In the genomic region with DNA sequence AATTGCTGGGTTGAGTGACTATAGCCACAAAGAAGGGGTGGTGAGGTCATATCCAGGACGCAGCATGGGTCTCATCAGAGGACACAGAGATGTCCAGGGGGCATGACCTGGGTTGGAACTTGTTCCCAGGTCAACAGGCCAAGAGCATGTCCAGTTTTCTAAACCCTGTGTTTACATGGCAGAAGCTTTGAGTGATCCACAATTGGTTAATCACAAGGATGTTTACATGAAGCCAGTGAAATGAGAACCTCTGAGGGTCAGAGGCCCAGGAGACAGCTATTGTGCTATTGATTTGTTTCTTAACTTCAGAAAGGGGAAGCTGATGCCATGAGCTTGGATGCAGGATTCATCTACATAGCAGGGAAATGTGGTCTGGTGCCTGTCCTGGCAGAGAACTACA, we compare ENCODE assay signal across 1 cellular context.
TF ChIP-seq lines count a peak whose summit lies in the region.

No MANE protein-coding gene starts in this region.

TF ChIP-seq in HepG2, 621 proteins besides CTCF, POLR2A, EP300 and RAD21 (continued from another document and continues in another):
- no peak for TF ChIP-seq ZBTB7B (CRISPR knock-in tag; IDR thresholded peaks at IDR 0.05)
- TF ChIP-seq ATRX (CRISPR knock-in tag; IDR thresholded peaks at IDR 0.05; ENCODE audit: borderline replicate concordance), result no peak
- TF ChIP-seq NBN (conservative IDR thresholded peaks at IDR 0.05), result no peak
- TF ChIP-seq ZNF776 (CRISPR knock-in tag; IDR thresholded peaks at IDR 0.05), result no peak
- TF ChIP-seq, protein P1, sequence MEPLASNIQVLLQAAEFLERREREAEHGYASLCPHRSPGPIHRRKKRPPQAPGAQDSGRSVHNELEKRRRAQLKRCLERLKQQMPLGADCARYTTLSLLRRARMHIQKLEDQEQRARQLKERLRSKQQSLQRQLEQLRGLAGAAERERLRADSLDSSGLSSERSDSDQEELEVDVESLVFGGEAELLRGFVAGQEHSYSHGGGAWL (CRISPR knock-in tag; IDR thresholded peaks at IDR 0.05), result no peak
- TF ChIP-seq ZKSCAN8 (CRISPR knock-in tag; IDR thresholded peaks at IDR 0.05; ENCODE audit: borderline replicate concordance), result peak; percentile 39; the same call in 1 of the 2 replicates
- TF ChIP-seq RFXANK (CRISPR knock-in tag; IDR thresholded peaks at IDR 0.05), result no peak
- TF ChIP-seq, protein P2, sequence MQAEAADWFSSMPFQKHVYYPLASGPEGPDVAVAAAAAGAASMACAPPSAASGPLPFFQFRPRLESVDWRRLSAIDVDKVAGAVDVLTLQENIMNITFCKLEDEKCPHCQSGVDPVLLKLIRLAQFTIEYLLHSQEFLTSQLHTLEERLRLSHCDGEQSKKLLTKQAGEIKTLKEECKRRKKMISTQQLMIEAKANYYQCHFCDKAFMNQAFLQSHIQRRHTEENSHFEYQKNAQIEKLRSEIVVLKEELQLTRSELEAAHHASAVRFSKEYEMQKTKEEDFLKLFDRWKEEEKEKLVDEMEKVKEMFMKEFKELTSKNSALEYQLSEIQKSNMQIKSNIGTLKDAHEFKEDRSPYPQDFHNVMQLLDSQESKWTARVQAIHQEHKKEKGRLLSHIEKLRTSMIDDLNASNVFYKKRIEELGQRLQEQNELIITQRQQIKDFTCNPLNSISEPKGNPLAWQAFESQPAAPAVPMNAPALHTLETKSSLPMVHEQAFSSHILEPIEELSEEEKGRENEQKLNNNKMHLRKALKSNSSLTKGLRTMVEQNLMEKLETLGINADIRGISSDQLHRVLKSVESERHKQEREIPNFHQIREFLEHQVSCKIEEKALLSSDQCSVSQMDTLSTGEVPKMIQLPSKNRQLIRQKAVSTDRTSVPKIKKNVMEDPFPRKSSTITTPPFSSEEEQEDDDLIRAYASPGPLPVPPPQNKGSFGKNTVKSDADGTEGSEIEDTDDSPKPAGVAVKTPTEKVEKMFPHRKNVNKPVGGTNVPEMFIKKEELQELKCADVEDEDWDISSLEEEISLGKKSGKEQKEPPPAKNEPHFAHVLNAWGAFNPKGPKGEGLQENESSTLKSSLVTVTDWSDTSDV (CRISPR knock-in tag; IDR thresholded peaks at IDR 0.05), result no peak
- TF ChIP-seq, protein P3, sequence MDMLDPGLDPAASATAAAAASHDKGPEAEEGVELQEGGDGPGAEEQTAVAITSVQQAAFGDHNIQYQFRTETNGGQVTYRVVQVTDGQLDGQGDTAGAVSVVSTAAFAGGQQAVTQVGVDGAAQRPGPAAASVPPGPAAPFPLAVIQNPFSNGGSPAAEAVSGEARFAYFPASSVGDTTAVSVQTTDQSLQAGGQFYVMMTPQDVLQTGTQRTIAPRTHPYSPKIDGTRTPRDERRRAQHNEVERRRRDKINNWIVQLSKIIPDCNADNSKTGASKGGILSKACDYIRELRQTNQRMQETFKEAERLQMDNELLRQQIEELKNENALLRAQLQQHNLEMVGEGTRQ (IDR thresholded peaks at IDR 0.05; ENCODE audit: low read depth, low read length), result no peak
- TF ChIP-seq, protein P3 (CRISPR knock-in tag; IDR thresholded peaks at IDR 0.05; ENCODE audit: borderline replicate concordance), result no peak
- no peak for TF ChIP-seq KAT7 (CRISPR knock-in tag; IDR thresholded peaks at IDR 0.05; ENCODE audit: borderline replicate concordance)
- TF ChIP-seq ZNF121 (CRISPR knock-in tag; IDR thresholded peaks at IDR 0.05), result no peak
- no peak for TF ChIP-seq HOXA9 (CRISPR knock-in tag; IDR thresholded peaks at IDR 0.05; ENCODE audit: borderline replicate concordance)
- TF ChIP-seq SRY (CRISPR knock-in tag; IDR thresholded peaks at IDR 0.05), result no peak
- TF ChIP-seq CCDC6 (CRISPR knock-in tag; IDR thresholded peaks at IDR 0.05), result no peak
- TF ChIP-seq, protein P4, sequence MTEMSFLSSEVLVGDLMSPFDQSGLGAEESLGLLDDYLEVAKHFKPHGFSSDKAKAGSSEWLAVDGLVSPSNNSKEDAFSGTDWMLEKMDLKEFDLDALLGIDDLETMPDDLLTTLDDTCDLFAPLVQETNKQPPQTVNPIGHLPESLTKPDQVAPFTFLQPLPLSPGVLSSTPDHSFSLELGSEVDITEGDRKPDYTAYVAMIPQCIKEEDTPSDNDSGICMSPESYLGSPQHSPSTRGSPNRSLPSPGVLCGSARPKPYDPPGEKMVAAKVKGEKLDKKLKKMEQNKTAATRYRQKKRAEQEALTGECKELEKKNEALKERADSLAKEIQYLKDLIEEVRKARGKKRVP (CRISPR knock-in tag; IDR thresholded peaks at IDR 0.05), result peak in 1 of 2 experiments; percentile 61; a peak in 1 of 4 replicates
- TF ChIP-seq, protein P5, sequence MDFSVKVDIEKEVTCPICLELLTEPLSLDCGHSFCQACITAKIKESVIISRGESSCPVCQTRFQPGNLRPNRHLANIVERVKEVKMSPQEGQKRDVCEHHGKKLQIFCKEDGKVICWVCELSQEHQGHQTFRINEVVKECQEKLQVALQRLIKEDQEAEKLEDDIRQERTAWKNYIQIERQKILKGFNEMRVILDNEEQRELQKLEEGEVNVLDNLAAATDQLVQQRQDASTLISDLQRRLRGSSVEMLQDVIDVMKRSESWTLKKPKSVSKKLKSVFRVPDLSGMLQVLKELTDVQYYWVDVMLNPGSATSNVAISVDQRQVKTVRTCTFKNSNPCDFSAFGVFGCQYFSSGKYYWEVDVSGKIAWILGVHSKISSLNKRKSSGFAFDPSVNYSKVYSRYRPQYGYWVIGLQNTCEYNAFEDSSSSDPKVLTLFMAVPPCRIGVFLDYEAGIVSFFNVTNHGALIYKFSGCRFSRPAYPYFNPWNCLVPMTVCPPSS (IDR thresholded peaks at IDR 0.05), result no peak
- no peak for TF ChIP-seq TP53 (CRISPR knock-in tag; conservative IDR thresholded peaks at IDR 0.05)
- TF ChIP-seq, protein P6, sequence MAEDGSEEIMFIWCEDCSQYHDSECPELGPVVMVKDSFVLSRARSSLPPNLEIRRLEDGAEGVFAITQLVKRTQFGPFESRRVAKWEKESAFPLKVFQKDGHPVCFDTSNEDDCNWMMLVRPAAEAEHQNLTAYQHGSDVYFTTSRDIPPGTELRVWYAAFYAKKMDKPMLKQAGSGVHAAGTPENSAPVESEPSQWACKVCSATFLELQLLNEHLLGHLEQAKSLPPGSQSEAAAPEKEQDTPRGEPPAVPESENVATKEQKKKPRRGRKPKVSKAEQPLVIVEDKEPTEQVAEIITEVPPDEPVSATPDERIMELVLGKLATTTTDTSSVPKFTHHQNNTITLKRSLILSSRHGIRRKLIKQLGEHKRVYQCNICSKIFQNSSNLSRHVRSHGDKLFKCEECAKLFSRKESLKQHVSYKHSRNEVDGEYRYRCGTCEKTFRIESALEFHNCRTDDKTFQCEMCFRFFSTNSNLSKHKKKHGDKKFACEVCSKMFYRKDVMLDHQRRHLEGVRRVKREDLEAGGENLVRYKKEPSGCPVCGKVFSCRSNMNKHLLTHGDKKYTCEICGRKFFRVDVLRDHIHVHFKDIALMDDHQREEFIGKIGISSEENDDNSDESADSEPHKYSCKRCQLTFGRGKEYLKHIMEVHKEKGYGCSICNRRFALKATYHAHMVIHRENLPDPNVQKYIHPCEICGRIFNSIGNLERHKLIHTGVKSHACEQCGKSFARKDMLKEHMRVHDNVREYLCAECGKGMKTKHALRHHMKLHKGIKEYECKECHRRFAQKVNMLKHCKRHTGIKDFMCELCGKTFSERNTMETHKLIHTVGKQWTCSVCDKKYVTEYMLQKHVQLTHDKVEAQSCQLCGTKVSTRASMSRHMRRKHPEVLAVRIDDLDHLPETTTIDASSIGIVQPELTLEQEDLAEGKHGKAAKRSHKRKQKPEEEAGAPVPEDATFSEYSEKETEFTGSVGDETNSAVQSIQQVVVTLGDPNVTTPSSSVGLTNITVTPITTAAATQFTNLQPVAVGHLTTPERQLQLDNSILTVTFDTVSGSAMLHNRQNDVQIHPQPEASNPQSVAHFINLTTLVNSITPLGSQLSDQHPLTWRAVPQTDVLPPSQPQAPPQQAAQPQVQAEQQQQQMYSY (CRISPR knock-in tag; IDR thresholded peaks at IDR 0.05), result no peak
- no peak for TF ChIP-seq ZNF160 (CRISPR knock-in tag; IDR thresholded peaks at IDR 0.05)
- TF ChIP-seq KAT2B (IDR thresholded peaks at IDR 0.05; ENCODE audit: borderline replicate concordance, low read depth, low read length), result no peak
- TF ChIP-seq, protein P7, sequence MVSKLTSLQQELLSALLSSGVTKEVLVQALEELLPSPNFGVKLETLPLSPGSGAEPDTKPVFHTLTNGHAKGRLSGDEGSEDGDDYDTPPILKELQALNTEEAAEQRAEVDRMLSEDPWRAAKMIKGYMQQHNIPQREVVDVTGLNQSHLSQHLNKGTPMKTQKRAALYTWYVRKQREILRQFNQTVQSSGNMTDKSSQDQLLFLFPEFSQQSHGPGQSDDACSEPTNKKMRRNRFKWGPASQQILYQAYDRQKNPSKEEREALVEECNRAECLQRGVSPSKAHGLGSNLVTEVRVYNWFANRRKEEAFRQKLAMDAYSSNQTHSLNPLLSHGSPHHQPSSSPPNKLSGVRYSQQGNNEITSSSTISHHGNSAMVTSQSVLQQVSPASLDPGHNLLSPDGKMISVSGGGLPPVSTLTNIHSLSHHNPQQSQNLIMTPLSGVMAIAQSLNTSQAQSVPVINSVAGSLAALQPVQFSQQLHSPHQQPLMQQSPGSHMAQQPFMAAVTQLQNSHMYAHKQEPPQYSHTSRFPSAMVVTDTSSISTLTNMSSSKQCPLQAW (CRISPR knock-in tag; IDR thresholded peaks at IDR 0.05), result peak; percentile 52; the same call in 1 of the 2 replicates
- peak; percentile 39; the same call in 1 of the 2 replicates for TF ChIP-seq PHF21A (CRISPR knock-in tag; IDR thresholded peaks at IDR 0.05)
- TF ChIP-seq, protein P8, sequence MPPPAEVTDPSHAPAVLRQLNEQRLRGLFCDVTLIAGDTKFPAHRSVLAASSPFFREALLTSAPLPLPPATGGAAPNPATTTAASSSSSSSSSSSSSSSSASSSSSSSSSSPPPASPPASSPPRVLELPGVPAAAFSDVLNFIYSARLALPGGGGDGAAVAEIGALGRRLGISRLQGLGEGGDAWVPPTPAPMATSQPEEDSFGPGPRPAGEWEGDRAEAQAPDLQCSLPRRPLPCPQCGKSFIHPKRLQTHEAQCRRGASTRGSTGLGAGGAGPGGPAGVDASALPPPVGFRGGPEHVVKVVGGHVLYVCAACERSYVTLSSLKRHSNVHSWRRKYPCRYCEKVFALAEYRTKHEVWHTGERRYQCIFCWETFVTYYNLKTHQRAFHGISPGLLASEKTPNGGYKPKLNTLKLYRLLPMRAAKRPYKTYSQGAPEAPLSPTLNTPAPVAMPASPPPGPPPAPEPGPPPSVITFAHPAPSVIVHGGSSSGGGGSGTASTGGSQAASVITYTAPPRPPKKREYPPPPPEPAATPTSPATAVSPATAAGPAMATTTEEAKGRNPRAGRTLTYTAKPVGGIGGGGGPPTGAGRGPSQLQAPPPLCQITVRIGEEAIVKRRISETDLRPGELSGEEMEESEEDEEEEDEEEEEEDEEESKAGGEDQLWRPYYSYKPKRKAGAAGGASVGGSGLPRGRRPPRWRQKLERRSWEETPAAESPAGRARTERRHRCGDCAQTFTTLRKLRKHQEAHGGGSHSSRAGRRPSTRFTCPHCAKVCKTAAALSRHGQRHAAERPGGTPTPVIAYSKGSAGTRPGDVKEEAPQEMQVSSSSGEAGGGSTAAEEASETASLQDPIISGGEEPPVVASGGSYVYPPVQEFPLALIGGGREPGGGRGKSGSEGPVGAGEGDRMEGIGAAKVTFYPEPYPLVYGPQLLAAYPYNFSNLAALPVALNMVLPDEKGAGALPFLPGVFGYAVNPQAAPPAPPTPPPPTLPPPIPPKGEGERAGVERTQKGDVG (CRISPR knock-in tag; IDR thresholded peaks at IDR 0.05; ENCODE audit: borderline replicate concordance), result no peak
- TF ChIP-seq, protein P9, sequence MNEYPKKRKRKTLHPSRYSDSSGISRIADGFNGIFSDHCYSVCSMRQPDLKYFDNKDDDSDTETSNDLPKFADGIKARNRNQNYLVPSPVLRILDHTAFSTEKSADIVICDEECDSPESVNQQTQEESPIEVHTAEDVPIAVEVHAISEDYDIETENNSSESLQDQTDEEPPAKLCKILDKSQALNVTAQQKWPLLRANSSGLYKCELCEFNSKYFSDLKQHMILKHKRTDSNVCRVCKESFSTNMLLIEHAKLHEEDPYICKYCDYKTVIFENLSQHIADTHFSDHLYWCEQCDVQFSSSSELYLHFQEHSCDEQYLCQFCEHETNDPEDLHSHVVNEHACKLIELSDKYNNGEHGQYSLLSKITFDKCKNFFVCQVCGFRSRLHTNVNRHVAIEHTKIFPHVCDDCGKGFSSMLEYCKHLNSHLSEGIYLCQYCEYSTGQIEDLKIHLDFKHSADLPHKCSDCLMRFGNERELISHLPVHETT (CRISPR knock-in tag; conservative IDR thresholded peaks at IDR 0.05), result no peak
- no peak for TF ChIP-seq NONO (IDR thresholded peaks at IDR 0.05)
- no peak for TF ChIP-seq NONO (CRISPR knock-in tag; conservative IDR thresholded peaks at IDR 0.05)
- TF ChIP-seq KDM4B (CRISPR knock-in tag; IDR thresholded peaks at IDR 0.05), result no peak
- TF ChIP-seq, protein P10, sequence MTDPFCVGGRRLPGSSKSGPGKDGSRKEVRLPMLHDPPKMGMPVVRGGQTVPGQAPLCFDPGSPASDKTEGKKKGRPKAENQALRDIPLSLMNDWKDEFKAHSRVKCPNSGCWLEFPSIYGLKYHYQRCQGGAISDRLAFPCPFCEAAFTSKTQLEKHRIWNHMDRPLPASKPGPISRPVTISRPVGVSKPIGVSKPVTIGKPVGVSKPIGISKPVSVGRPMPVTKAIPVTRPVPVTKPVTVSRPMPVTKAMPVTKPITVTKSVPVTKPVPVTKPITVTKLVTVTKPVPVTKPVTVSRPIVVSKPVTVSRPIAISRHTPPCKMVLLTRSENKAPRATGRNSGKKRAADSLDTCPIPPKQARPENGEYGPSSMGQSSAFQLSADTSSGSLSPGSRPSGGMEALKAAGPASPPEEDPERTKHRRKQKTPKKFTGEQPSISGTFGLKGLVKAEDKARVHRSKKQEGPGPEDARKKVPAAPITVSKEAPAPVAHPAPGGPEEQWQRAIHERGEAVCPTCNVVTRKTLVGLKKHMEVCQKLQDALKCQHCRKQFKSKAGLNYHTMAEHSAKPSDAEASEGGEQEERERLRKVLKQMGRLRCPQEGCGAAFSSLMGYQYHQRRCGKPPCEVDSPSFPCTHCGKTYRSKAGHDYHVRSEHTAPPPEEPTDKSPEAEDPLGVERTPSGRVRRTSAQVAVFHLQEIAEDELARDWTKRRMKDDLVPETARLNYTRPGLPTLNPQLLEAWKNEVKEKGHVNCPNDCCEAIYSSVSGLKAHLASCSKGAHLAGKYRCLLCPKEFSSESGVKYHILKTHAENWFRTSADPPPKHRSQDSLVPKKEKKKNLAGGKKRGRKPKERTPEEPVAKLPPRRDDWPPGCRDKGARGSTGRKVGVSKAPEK (CRISPR knock-in tag; IDR thresholded peaks at IDR 0.05; ENCODE audit: borderline replicate concordance), result no peak
- TF ChIP-seq ZNF563 (CRISPR knock-in tag; IDR thresholded peaks at IDR 0.05), result no peak
- TF ChIP-seq JARID2 (CRISPR knock-in tag; IDR thresholded peaks at IDR 0.05; ENCODE audit: insufficient replicate concordance), result no peak
- TF ChIP-seq PAX8 (CRISPR knock-in tag; IDR thresholded peaks at IDR 0.05; ENCODE audit: borderline replicate concordance), result no peak
